In the genomic region with DNA sequence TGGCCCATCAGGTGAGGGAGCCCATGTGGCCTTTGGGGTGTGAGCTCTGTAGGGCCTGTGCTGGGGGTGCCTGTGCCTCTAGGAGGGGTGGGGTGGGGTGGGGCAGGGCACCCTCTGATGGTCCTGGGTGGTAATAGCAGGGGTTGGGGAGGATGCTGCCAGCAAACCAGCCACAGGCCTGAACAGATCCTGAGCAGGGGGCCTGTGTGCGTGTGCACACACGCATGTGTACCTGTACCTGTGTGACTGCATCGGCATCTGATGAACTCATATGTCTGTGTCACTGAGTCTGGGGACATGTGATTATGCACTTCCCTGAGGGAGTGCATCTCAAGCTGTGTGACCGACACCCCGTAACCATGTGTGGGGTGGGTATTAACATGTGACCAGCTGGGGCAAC, we compare ENCODE assay signal across 6 cellular contexts. TPM values are rescaled to one million over a fixed set of nuclear protein-coding genes. Genes with fewer than 3 reads are reported as not detected.
DNase-seq lines count a peak whose midpoint lies in the region; ATAC-seq, FAIRE-seq and TF ChIP-seq lines count a peak whose summit lies in the region.
"Not testable (repeated sequence)": the region's sequence is repeated elsewhere in the genome, so short reads cannot be mapped to it uniquely, and the experiment has no call there.
"Had no signal": no experiment of that assay in that cellular context is flagged by ENCODE, and none has a peak within 500 bp of the region (broad histone marks: within the 10 kb centered on the region; RNA-seq: fewer than 3 reads in every experiment).

No MANE protein-coding gene starts in this region.

- not testable (repeated sequence) for H3K4me3 Mint-ChIP-seq in activated T-helper 17 cell treated with anti-CD3 and anti-CD28 coated beads, Interleukin-2, amount 50 U/mL, for 72 hours; stimulated activated memory B cell treated with anti-CD40 and anti-IgM and Interleukin-4, amounts not matched to agents 10 μg/mL and 1 μg/mL and 100 μg/mL, for 72 hours

- in situ Hi-C loops in Panc1 (cut with HindIII; ENCODE audit: low pct_unique_long_range_greater_than_20kb, low sequenced_read_pairs); HepG2 (cut with HindIII; ENCODE audit: extremely low pct_ligation_motif_present, low pct_unique_long_range_greater_than_20kb): not testable (repeated sequence)
- in situ Hi-C loops in K562 (cut with MboI): loop anchor here (25.0 kb wide), 1 partner anchor 369 kb away; no protein-coding TSS in a partner anchor

- not testable (repeated sequence) for H2AFZ ChIP-seq in K562 (ENCODE audit: low read depth, low read length); HepG2 (ENCODE audit: low read length)

- FAIRE-seq in K562 (lab: Jason Lieb, UNC); HepG2 (lab: Jason Lieb, UNC): not testable (repeated sequence)

- H3K27ac Mint-ChIP-seq in activated T-helper 17 cell treated with anti-CD3 and anti-CD28 coated beads, Interleukin-2, amount 50 U/mL, for 72 hours; stimulated activated memory B cell treated with anti-CD40 and anti-IgM and Interleukin-4, amounts not matched to agents 10 μg/mL and 1 μg/mL and 100 μg/mL, for 72 hours: not testable (repeated sequence)

- TF ChIP-seq POLR2A in K562 (conservative IDR thresholded peaks at IDR 0.05); HepG2 (IDR thresholded peaks at IDR 0.05; ENCODE audit: insufficient read depth in 1 of 2, low read depth in 2 of 2, low read length in 2 of 2): not testable (repeated sequence)

- H3K4me3 ChIP-seq in Panc1 (ENCODE audit: low read depth in 2 of 2, low read length in 2 of 2); K562; HepG2 (replicated peaks in 1 of 3; ENCODE audit: insufficient read depth in 1 of 3, low read depth in 2 of 3, low read length in 3 of 3): not testable (repeated sequence)

- H3K27me3 Mint-ChIP-seq in activated T-helper 17 cell treated with anti-CD3 and anti-CD28 coated beads, Interleukin-2, amount 50 U/mL, for 72 hours; stimulated activated memory B cell treated with anti-CD40 and anti-IgM and Interleukin-4, amounts not matched to agents 10 μg/mL and 1 μg/mL and 100 μg/mL, for 72 hours: not testable (repeated sequence)

- ATAC-seq in Panc1 (peak; percentile 20; the same call in 1 of the 2 replicates), K562 (peak; percentile 57), HepG2 (peak; percentile 38; the same call in 2 of the 3 replicates)
- peak; percentile 14 for ATAC-seq in activated T-helper 17 cell treated with anti-CD3 and anti-CD28 coated beads, Interleukin-2, amount 50 U/mL, for 72 hours (replicated peaks)
- ATAC-seq in stimulated activated memory B cell treated with anti-CD40 and anti-IgM and Interleukin-4, amounts not matched to agents 10 μg/mL and 1 μg/mL and 100 μg/mL, for 72 hours: peak; percentile 31

- no CpG with 5 or more reads among the region's 5 CpGs for WGBS in K562 (ENCODE audit: insufficient coverage, low coverage, missing lambda C conversion rate)
- WGBS in HepG2 (ENCODE audit: low lambda C conversion rate): no CpG with 5 or more reads among the region's 5 CpGs

- not testable (repeated sequence) for H3K36me3 ChIP-seq in Panc1 (ENCODE audit: control insufficient read depth, insufficient read depth, low read length); K562 (ENCODE audit: control insufficient read depth, insufficient read depth, low read length); HepG2 (replicated peaks in 1 of 2; ENCODE audit: control insufficient read depth in 1 of 2, insufficient read depth in 2 of 2, low read length in 2 of 2)

- not testable (repeated sequence) for H4K20me1 ChIP-seq in K562 (replicated peaks; ENCODE audit: control insufficient read depth, insufficient read depth, low read length); HepG2 (ENCODE audit: insufficient read depth, low read length)

- TF ChIP-seq RAD21 in K562 (CRISPR knock-in tag; conservative IDR thresholded peaks at IDR 0.05 in 1 of 2, IDR thresholded peaks at IDR 0.05 in 1 of 2); HepG2 (CRISPR knock-in tag; IDR thresholded peaks at IDR 0.05): not testable (repeated sequence)

- not testable (repeated sequence) for H3K4me2 ChIP-seq in K562 (ENCODE audit: insufficient read depth, low read length); HepG2 (ENCODE audit: low read depth, low read length)

- POLR2A ChIA-PET in Panc1 (lab: Charles Lee); K562 (lab: Yijun Ruan, JAX); HepG2 (lab: Yijun Ruan, JAX): not testable (repeated sequence)

- H3K9me3 ChIP-seq in Panc1 (ENCODE audit: control insufficient read depth, insufficient read depth, low read depth, low read length); K562 (replicated peaks; ENCODE audit: control insufficient read depth, insufficient read depth, low read depth, low read length); HepG2 (ENCODE audit: low read length): not testable (repeated sequence)

- intact Hi-C loops in Panc1 (cut with micrococcal nuclease; ENCODE audit: unreplicated experiment); K562 (cut with micrococcal nuclease); HepG2 (cut with micrococcal nuclease; ENCODE audit: unreplicated experiment): not testable (repeated sequence)

- CTCF ChIA-PET in Panc1 (lab: Charles Lee); K562 (lab: Yijun Ruan, JAX; ENCODE audit: low intra/inter-chr PET ratio); HepG2 (lab: Yijun Ruan, JAX; ENCODE audit: low intra/inter-chr PET ratio, low total read pairs): not testable (repeated sequence)

- not testable (repeated sequence) for H3K27ac ChIP-seq in Panc1 (ENCODE audit: low read length); K562 (ENCODE audit: extremely low read depth, low read depth, low read length); HepG2 (ENCODE audit: extremely low read length, insufficient read depth, low read length)

- not testable (repeated sequence) for H3K4me1 Mint-ChIP-seq in activated T-helper 17 cell treated with anti-CD3 and anti-CD28 coated beads, Interleukin-2, amount 50 U/mL, for 72 hours; stimulated activated memory B cell treated with anti-CD40 and anti-IgM and Interleukin-4, amounts not matched to agents 10 μg/mL and 1 μg/mL and 100 μg/mL, for 72 hours

- H3K27me3 ChIP-seq in Panc1 (ENCODE audit: control insufficient read depth, insufficient read depth, low read length); K562 (ENCODE audit: control insufficient read depth in 2 of 2, insufficient read depth in 2 of 2, low read length in 2 of 2); HepG2 (ENCODE audit: control insufficient read depth in 1 of 2, insufficient read depth in 2 of 2, low read length in 2 of 2): not testable (repeated sequence)

- BruUV-seq in Panc1 (replicated peaks; lab: Mats Ljungman, UMichigan); K562 (replicated peaks; lab: Mats Ljungman, UMichigan); HepG2 (replicated peaks; lab: Mats Ljungman, UMichigan): not testable (repeated sequence)

- H3K9me1 ChIP-seq in K562 (ENCODE audit: control insufficient read depth, insufficient read depth, low read length): not testable (repeated sequence)

- not testable (repeated sequence) for H3K79me2 ChIP-seq in K562 (ENCODE audit: control insufficient read depth, insufficient read depth, low read length); HepG2 (ENCODE audit: insufficient read depth, low read length)

- H3K9me3 Mint-ChIP-seq in activated T-helper 17 cell treated with anti-CD3 and anti-CD28 coated beads, Interleukin-2, amount 50 U/mL, for 72 hours; stimulated activated memory B cell treated with anti-CD40 and anti-IgM and Interleukin-4, amounts not matched to agents 10 μg/mL and 1 μg/mL and 100 μg/mL, for 72 hours: not testable (repeated sequence)

- not testable (repeated sequence) for TF ChIP-seq EP300 in K562 (IDR thresholded peaks at IDR 0.05; ENCODE audit: low read length); HepG2 (IDR thresholded peaks at IDR 0.05; ENCODE audit: low read depth in 2 of 2, low read length in 2 of 2); HepG2 (CRISPR knock-in tag; IDR thresholded peaks at IDR 0.05; ENCODE audit: borderline replicate concordance)

- TF ChIP-seq CTCF in Panc1 (IDR thresholded peaks at IDR 0.05); K562 (IDR thresholded peaks at IDR 0.05 in 2 of 3, conservative IDR thresholded peaks at IDR 0.05 in 1 of 3; ENCODE audit: insufficient read depth in 2 of 3, low read depth in 1 of 3, low read length in 3 of 3); HepG2 (CRISPR knock-in tag; IDR thresholded peaks at IDR 0.05): not testable (repeated sequence)

- DNase-seq in Panc1 (ENCODE audit: low read depth, low spot score); K562 (ENCODE audit: extremely low read depth in 1 of 4, low spot score in 3 of 4); HepG2 (ENCODE audit: low spot score): not testable (repeated sequence)

- H3K9ac ChIP-seq in K562 (ENCODE audit: insufficient read depth in 1 of 2, low read depth in 2 of 2, low read length in 2 of 2); HepG2 (ENCODE audit: insufficient read depth, low read depth, low read length): not testable (repeated sequence)

- H3K4me1 ChIP-seq in Panc1 (ENCODE audit: control insufficient read depth, insufficient read depth, low read length); K562 (replicated peaks in 1 of 2; ENCODE audit: control insufficient read depth in 2 of 2, insufficient read depth in 2 of 2, low read length in 2 of 2); HepG2 (ENCODE audit: insufficient read depth, low read length): not testable (repeated sequence)

- not testable (repeated sequence) for H3K36me3 Mint-ChIP-seq in activated T-helper 17 cell treated with anti-CD3 and anti-CD28 coated beads, Interleukin-2, amount 50 U/mL, for 72 hours (ENCODE audit: low read depth); stimulated activated memory B cell treated with anti-CD40 and anti-IgM and Interleukin-4, amounts not matched to agents 10 μg/mL and 1 μg/mL and 100 μg/mL, for 72 hours

RNA-seq across cellular contexts. Expression of a gene that starts 42.6 kb away (rescaled TPM):
- total RNA-seq in Panc1 (2021; ENCODE audit: unreplicated experiment) (2.7 TPM), K562 (2014; rRNA removed) (1.3 and 2.3 TPM in 2 replicates), K562 (2014; rRNA removed; fragmentation: Illumina TruSeq; extraction: Trizol) (1.7 and 2.3 TPM in 2 replicates), K562 (2015; rRNA removed; fragmentation: Illumina TruSeq; extraction: Trizol) (1.6 and 1.7 TPM in 2 replicates), K562 (2021) (2.1 and 3.2 TPM in 2 replicates), HepG2 (2016; rRNA removed; fragmentation: Illumina TruSeq; extraction: Trizol) (0.81 and 1.7 TPM in 2 replicates)
- 2.5 TPM for polyA plus RNA-seq in Panc1 (2012; ENCODE audit: insufficient read length)
- 1 to 10 TPM; 1.7 to 2.2 TPM for total RNA-seq in activated T-helper 17 cell treated with anti-CD3 and anti-CD28 coated beads, Interleukin-2, amount 50 U/mL, for 72 hours
- 9.1 and 16.2 TPM in 2 replicates for total RNA-seq in K562 (2011; cell fraction: chromatin; rRNA removed; ENCODE audit: low replicate concordance)
- 4.2 and 5.7 TPM in 2 replicates for total RNA-seq in K562 (2011; cell fraction: nucleolus; rRNA removed)
- total RNA-seq in K562 (2011; cell fraction: nucleoplasm; rRNA removed): 13.2 and 20.9 TPM in 2 replicates
- polyA plus RNA-seq in K562 (2011; rRNA removed) (2.3 and 2.8 TPM in 2 replicates), K562 (2014; fragmentation: Illumina TruSeq; extraction: Trizol) (2.1 and 2.8 TPM in 2 replicates), K562 (2014; fragmentation: Nextera tagmentation; extraction: Ambion mirVana) (under 1 TPM; 0.71 to 0.72 TPM), K562 (2014; rRNA removed) (3.4 and 4.3 TPM in 2 replicates), HepG2 (2011; rRNA removed) (1.6 and 2.0 TPM in 2 replicates)
- 0.37 and 0.50 TPM in 2 replicates for polyA plus RNA-seq in K562 (2011; cell fraction: cytosol; rRNA removed)
- 4.9 and 6.7 TPM in 2 replicates for polyA plus RNA-seq in K562 (2011; cell fraction: nucleus; rRNA removed)
- polyA plus RNA-seq in K562 (2012): 1.3 and 3.0 TPM in 2 replicates
- 1.4 and 1.5 TPM in 2 replicates for polyA minus RNA-seq in K562 (2011; rRNA and poly(A)+ RNA removed)
- 1.2 TPM in 2 replicates for polyA minus RNA-seq in K562 (2011; cell fraction: cytosol; rRNA and poly(A)+ RNA removed)
- 2.3 and 4.9 TPM in 2 replicates for polyA minus RNA-seq in K562 (2011; cell fraction: nucleus; rRNA and poly(A)+ RNA removed)
- total RNA-seq in HepG2 (2016; cell fraction: cytosol; rRNA removed; fragmentation: Illumina TruSeq; extraction: Trizol; ENCODE audit: low read depth): 4.5 and 4.9 TPM in 2 replicates
- 0.56 and 2.1 TPM in 2 replicates for total RNA-seq in HepG2 (2016; cell fraction: insoluble cytoplasmic fraction; rRNA removed; fragmentation: Illumina TruSeq; extraction: Trizol)
- 1.5 and 2.0 TPM in 2 replicates for total RNA-seq in HepG2 (2016; cell fraction: membrane; rRNA removed; fragmentation: Illumina TruSeq; extraction: Trizol)
- 4.3 and 7.5 TPM in 2 replicates for total RNA-seq in HepG2 (2016; cell fraction: nucleus; rRNA removed; fragmentation: Illumina TruSeq; extraction: Trizol)
- 0.26 and 0.30 TPM in 2 replicates for polyA plus RNA-seq in HepG2 (2011; cell fraction: cytosol; rRNA removed)
- 4.1 and 5.1 TPM in 2 replicates for polyA plus RNA-seq in HepG2 (2011; cell fraction: nucleus; rRNA removed)
- polyA plus RNA-seq in HepG2 (2012): 2.8 and 3.5 TPM in 2 replicates
- polyA plus RNA-seq in HepG2 (2016; cell fraction: cytosol; fragmentation: Illumina TruSeq; extraction: Trizol; ENCODE audit: low read depth): 0.20 and 0.54 TPM in 2 replicates
- 1.2 and 1.3 TPM in 2 replicates for polyA plus RNA-seq in HepG2 (2016; cell fraction: insoluble cytoplasmic fraction; fragmentation: Illumina TruSeq; extraction: Trizol; ENCODE audit: low read depth)
- 0.46 and 0.69 TPM in 2 replicates for polyA plus RNA-seq in HepG2 (2016; cell fraction: membrane; fragmentation: Illumina TruSeq; extraction: Trizol; ENCODE audit: low read depth)
- polyA plus RNA-seq in HepG2 (2016; cell fraction: nucleus; fragmentation: Illumina TruSeq; extraction: Trizol; ENCODE audit: insufficient read depth, low read depth): 23.3 and 29.6 TPM in 2 replicates
- 1.2 and 1.6 TPM in 2 replicates for polyA minus RNA-seq in HepG2 (2011; rRNA and poly(A)+ RNA removed; ENCODE audit: low replicate concordance)
- polyA minus RNA-seq in HepG2 (2011; cell fraction: cytosol; rRNA and poly(A)+ RNA removed): 0.30 and 0.53 TPM in 2 replicates
- 3.5 and 5.6 TPM in 2 replicates for polyA minus RNA-seq in HepG2 (2011; cell fraction: nucleus; rRNA and poly(A)+ RNA removed)
- polyA plus RNA-seq: CD4-positive, CD25-positive, alpha-beta regulatory T cell had no signal
